ENCODE assay signal across 11 cellular contexts in genomic region chr5:178196986-178197385, GRCh38. TPM values are rescaled to one million over a fixed set of nuclear protein-coding genes. Genes with fewer than 3 reads are reported as not detected.
A peak's percentile ranks its signal among the peaks of the same experiment; 100 is the strongest.
DNase-seq lines count a peak whose midpoint lies in the region; ATAC-seq, FAIRE-seq and TF ChIP-seq lines count a peak whose summit lies in the region.
"Had no signal": no experiment of that assay in that cellular context is flagged by ENCODE, and none has a peak within 500 bp of the region (broad histone marks: within the 10 kb centered on the region; RNA-seq: fewer than 3 reads in every experiment).

No MANE protein-coding gene starts in this region.

- no peak overlapping the region for H3K14ac ChIP-seq in IMR-90 (replicated peaks; ENCODE audit: low read depth, low read length)

- H4K5ac ChIP-seq in IMR-90 (ENCODE audit: low read depth, low read length) = no peak overlapping the region

- no peak for TF ChIP-seq RAD21 in IMR-90 (IDR thresholded peaks at IDR 0.05; ENCODE audit: low read length)

- H3K4ac ChIP-seq in IMR-90 (ENCODE audit: low read depth, low read length) = no peak overlapping the region

- H2AFZ ChIP-seq in IMR-90 (replicated peaks; ENCODE audit: low read length, poor library complexity) = no peak overlapping the region

- no TSS peak for BruUV-seq in IMR-90 (replicated peaks; lab: Mats Ljungman, UMichigan)

- H3K27me3 ChIP-seq in IMR-90 (ENCODE audit: control insufficient read depth, insufficient read depth, low read length) = peaks cover 23% of the 10 kb centered on the region; the same call in 1 of the 2 replicates
- H3K27me3 ChIP-seq in bronchial epithelial cell (ENCODE audit: control insufficient read depth, insufficient read depth, low read length) = peaks cover 7% of the 10 kb centered on the region
- peaks cover 6% of the 10 kb centered on the region for H3K27me3 ChIP-seq in lower lobe of right lung (ENCODE audit: low read depth)
- no peaks in the 10 kb centered on the region for H3K27me3 ChIP-seq in prostate gland (replicated peaks; ENCODE audit: insufficient read depth)
- H3K27me3 ChIP-seq: breast epithelium had no signal

- no peak for TF ChIP-seq POLR2A in IMR-90 (IDR thresholded peaks at IDR 0.05; ENCODE audit: low read depth, low read length)
- no peak for TF ChIP-seq POLR2A in prostate gland (IDR thresholded peaks at IDR 0.05)

- H3K4me3 ChIP-seq in AG10803 (ENCODE audit: low read length) = no peak overlapping the region
- no peak overlapping the region for H3K4me3 ChIP-seq in IMR-90 (ENCODE audit: insufficient read depth, low read depth, low read length)
- no peak overlapping the region for H3K4me3 ChIP-seq in bronchial epithelial cell (ENCODE audit: low read depth, low read length)
- H3K4me3 ChIP-seq in lower lobe of right lung = no peak overlapping the region
- H3K4me3 ChIP-seq in prostate gland = no peak overlapping the region
- H3K4me3 ChIP-seq: breast epithelium, SK-N-MC had no signal

- no peak overlapping the region for H3K18ac ChIP-seq in IMR-90 (ENCODE audit: low read depth, low read length)

- no peak overlapping the region for H2AK5ac ChIP-seq in IMR-90 (ENCODE audit: low read depth, low read length)

- H2BK20ac ChIP-seq in IMR-90 (ENCODE audit: low read depth, low read length) = no peak overlapping the region

- in situ Hi-C loops in IMR-90 (cut with MboI; ENCODE audit: low sequenced_read_pairs) = no loop called here

- TF ChIP-seq CTCF in AG10803 (conservative IDR thresholded peaks at IDR 0.05; ENCODE audit: low read length) (peak; percentile 21), IMR-90 (conservative IDR thresholded peaks at IDR 0.05; ENCODE audit: low read depth, low read length) (peak; percentile 20; the same call in 1 of the 2 replicates), bronchial epithelial cell (IDR thresholded peaks at IDR 0.05; ENCODE audit: insufficient read depth, low read length, severe bottlenecking) (peak; percentile 33), lower lobe of right lung (IDR thresholded peaks at IDR 0.05) (peak; percentile 51), prostate gland (IDR thresholded peaks at IDR 0.05) (peak in 1 of 4 experiments; percentile 16)

- 0 out of 2 replicates have a peak, but pooled peaks cover 2% of the 10 kb centered on the region for H3K9me1 ChIP-seq in IMR-90 (ENCODE audit: insufficient read depth, low read length)

- no peak overlapping the region for H2AK9ac ChIP-seq in IMR-90 (replicated peaks; ENCODE audit: low read depth, low read length, poor library complexity)

- CTCF ChIA-PET in IMR-90 (lab: Yijun Ruan, JAX) = interaction anchor here (0.6 to 1.2 kb wide), 3 partner anchors 9 to 104 kb away, joined by 3 read pairs; no protein-coding TSS in a partner anchor

- peaks cover 5% of the 10 kb centered on the region; the same call in 1 of the 2 replicates for H3K9me3 ChIP-seq in IMR-90 (ENCODE audit: control insufficient read depth, insufficient read depth, low read length)
- H3K9me3 ChIP-seq in lower lobe of right lung = no peaks in the 10 kb centered on the region
- H3K9me3 ChIP-seq in prostate gland = no peaks in the 10 kb centered on the region
- H3K9me3 ChIP-seq: breast epithelium had no signal

- dilution Hi-C loops in IMR-90 (cut with HindIII; ENCODE audit: low sequenced_read_pairs, unreplicated experiment) = no loop called here

- H4K20me1 ChIP-seq in IMR-90 (ENCODE audit: insufficient read depth, low read length) = no peaks in the 10 kb centered on the region

- H4K91ac ChIP-seq in IMR-90 (ENCODE audit: insufficient read depth, low read depth, low read length) = no peak overlapping the region

- H3K56ac ChIP-seq in IMR-90 (ENCODE audit: extremely low read depth, insufficient read depth, low read length) = no peak overlapping the region

- H2BK15ac ChIP-seq in IMR-90 (ENCODE audit: low read depth, low read length) = no peak overlapping the region

- WGBS in IMR-90 (ENCODE audit: extremely low coverage in 2 of 2, insufficient read length in 1 of 2), 2 experiments = 61% methylated on average over 3 of the region's 8 CpGs; no CpG with 5 or more reads in 1 of the 2 experiments
- 78% methylated on average over 8 of the region's 8 CpGs for WGBS in prostate gland

- no peak overlapping the region for H2BK5ac ChIP-seq in IMR-90 (ENCODE audit: low read depth, low read length, poor library complexity, severe bottlenecking)

- H3K27ac ChIP-seq in IMR-90 (ENCODE audit: insufficient read depth, low read length) (no peak overlapping the region), lower lobe of right lung (no peak overlapping the region), prostate gland (no peak overlapping the region)
- H3K27ac ChIP-seq: breast epithelium, SK-N-MC had no signal

- no peak overlapping the region for H3K23ac ChIP-seq in IMR-90 (ENCODE audit: low read depth, low read length)

- no peak overlapping the region for H3K4me2 ChIP-seq in IMR-90 (ENCODE audit: low read depth, low read length)

- H3K79me1 ChIP-seq in IMR-90 (ENCODE audit: low read depth in 1 of 2, low read length in 2 of 2) = peaks cover 0 to 2% of the 10 kb centered on the region in 2 experiments; a peak in 1 of 4 replicates

- peak; percentile 58 for FAIRE-seq in bronchial epithelial cell (lab: Jason Lieb, UNC)

- H3K4me1 ChIP-seq in IMR-90 (ENCODE audit: control insufficient read depth, insufficient read depth, low read length) (peaks cover 3% of the 10 kb centered on the region), lower lobe of right lung (no peaks in the 10 kb centered on the region), prostate gland (replicated peaks) (no peaks in the 10 kb centered on the region)
- H3K4me1 ChIP-seq: breast epithelium had no signal

- ATAC-seq in IMR-90 (ENCODE audit: low read depth) (no peak), lower lobe of right lung (peak; percentile 50), GM19351 (IDR thresholded peaks at IDR 0.05; ENCODE audit: unreplicated experiment) (no peak)

- H3K36me3 ChIP-seq in IMR-90 (ENCODE audit: control insufficient read depth, insufficient read depth, low read length) = no peaks in the 10 kb centered on the region
- no peaks in the 10 kb centered on the region for H3K36me3 ChIP-seq in bronchial epithelial cell (ENCODE audit: control insufficient read depth, insufficient read depth, low read length)
- H3K36me3 ChIP-seq in lower lobe of right lung = no peaks in the 10 kb centered on the region
- no peaks in the 10 kb centered on the region for H3K36me3 ChIP-seq in prostate gland
- H3K36me3 ChIP-seq: breast epithelium had no signal

- H2BK120ac ChIP-seq in IMR-90 (ENCODE audit: low read depth, low read length) = no peak overlapping the region

- DNase-seq in AG10803 (ENCODE audit: low read depth) (no peak), IMR-90 (no peak), bronchial epithelial cell (ENCODE audit: low read depth) (no peak), lower lobe of right lung (no peak), NCI-H2227 treated with DMSO at 0.1 percent for 48 hours (lab: John Stamatoyannopoulos, UW) (no peak), prostate gland (ENCODE audit: low spot score) (no peak)
- DNase-seq in activated CD8-positive, alpha-beta memory T cell treated with anti-CD3 and anti-CD28 coated beads, Interleukin-2, amount 50 U/mL, for 4 hours = no peak

- H3K9ac ChIP-seq in IMR-90 (ENCODE audit: low read depth, low read length) = no peak overlapping the region

- no peak overlapping the region for H4K8ac ChIP-seq in IMR-90 (ENCODE audit: low read depth in 2 of 2, low read length in 2 of 2)

- intact Hi-C loops in IMR-90 (cut with micrococcal nuclease) = no loop called here
- intact Hi-C loops in lower lobe of right lung (cut with DNase I) = no loop called here
- intact Hi-C loops in prostate gland (cut with DNase I) = no loop called here

- POLR2A ChIA-PET in IMR-90 (lab: Charles Lee; ENCODE audit: unreplicated experiment) = no interaction called here

TF ChIP-seq in IMR-90, 13 proteins besides CTCF, POLR2A, EP300 and RAD21 (continues in another document):
- TF ChIP-seq USF2 (IDR thresholded peaks at IDR 0.05; ENCODE audit: low read depth, low read length) = no peak
- TF ChIP-seq MAFK (IDR thresholded peaks at IDR 0.05; ENCODE audit: low read depth, low read length) = no peak
- TF ChIP-seq MXI1 (IDR thresholded peaks at IDR 0.05; ENCODE audit: borderline replicate concordance, low read depth, low read length) = no peak
- no peak for TF ChIP-seq MAZ (IDR thresholded peaks at IDR 0.05; ENCODE audit: borderline replicate concordance, low read depth, low read length)
- no peak for TF ChIP-seq CEBPB (IDR thresholded peaks at IDR 0.05; ENCODE audit: low read depth, low read length)

RNA-seq across cellular contexts. Expression of gene HNRNPAB, which starts 7.3 kb away (rescaled TPM):
- total RNA-seq in IMR-90 (2012; rRNA removed) (32.1 and 54.4 TPM in 2 replicates), bronchial epithelial cell (67.4 and 71.3 TPM in 2 replicates), lower lobe of right lung (102 TPM), prostate gland (100 to 1,000 TPM in 1 of 2 donors, 10 to 100 TPM in 1; 73.1 to 104 TPM)
- polyA plus RNA-seq in IMR-90 (2012; rRNA removed) = 122 and 128 TPM in 2 replicates
- 87.4 and 104 TPM in 2 replicates for polyA plus RNA-seq in IMR-90 (2012; cell fraction: cytosol; rRNA removed)
- 69.1 and 95.9 TPM in 2 replicates for polyA plus RNA-seq in IMR-90 (2012; cell fraction: nucleus; rRNA removed; ENCODE audit: low replicate concordance)

RNA-seq across cellular contexts. Expression of gene GMCL2, which starts 9.8 kb away (rescaled TPM):
- total RNA-seq in IMR-90 (2012; rRNA removed) = not detected in 2 replicates
- polyA plus RNA-seq in IMR-90 (2012; rRNA removed) = not detected in 2 replicates
- polyA plus RNA-seq in IMR-90 (2012; cell fraction: cytosol; rRNA removed) = not detected in 2 replicates
- not detected in 2 replicates for polyA plus RNA-seq in IMR-90 (2012; cell fraction: nucleus; rRNA removed; ENCODE audit: low replicate concordance)
- total RNA-seq in bronchial epithelial cell = not detected in 2 replicates
- total RNA-seq in lower lobe of right lung = not detected
- total RNA-seq in prostate gland = 1 to 10 TPM in 1 of 2 donors, not detected in 1; 2.8 TPM
- total RNA-seq: breast epithelium, mononuclear cell had no signal

RNA-seq across cellular contexts. Expression of gene PHYKPL, which starts 35.6 kb away (rescaled TPM):
- 8.6 and 10.0 TPM in 2 replicates for total RNA-seq in IMR-90 (2012; rRNA removed)
- 24.5 and 25.5 TPM in 2 replicates for polyA plus RNA-seq in IMR-90 (2012; rRNA removed)
- 11.2 and 15.3 TPM in 2 replicates for polyA plus RNA-seq in IMR-90 (2012; cell fraction: cytosol; rRNA removed)
- 124 and 147 TPM in 2 replicates for polyA plus RNA-seq in IMR-90 (2012; cell fraction: nucleus; rRNA removed; ENCODE audit: low replicate concordance)
- 29.2 and 40.6 TPM in 2 replicates for total RNA-seq in bronchial epithelial cell
- total RNA-seq in lower lobe of right lung = 101 TPM
- total RNA-seq in prostate gland = 100 to 1,000 TPM in 1 of 2 donors, 10 to 100 TPM in 1; 43.4 to 135 TPM

RNA-seq across cellular contexts. Expression of gene NHP2, which starts 43.3 kb away (rescaled TPM):
- total RNA-seq in IMR-90 (2012; rRNA removed) (278 and 302 TPM in 2 replicates), bronchial epithelial cell (133 and 161 TPM in 2 replicates), lower lobe of right lung (57.5 TPM), prostate gland (100 to 1,000 TPM; 270 to 284 TPM)
- 180 and 207 TPM in 2 replicates for polyA plus RNA-seq in IMR-90 (2012; rRNA removed)
- polyA plus RNA-seq in IMR-90 (2012; cell fraction: cytosol; rRNA removed) = 281 and 300 TPM in 2 replicates
- polyA plus RNA-seq in IMR-90 (2012; cell fraction: nucleus; rRNA removed; ENCODE audit: low replicate concordance) = 73.8 and 99.0 TPM in 2 replicates

Comparison
In these comparisons a context has a peak if more than half of its experiments do, and no peak if none do; other contexts are left out.
1. ATAC-seq: peak in lower lobe of right lung (2 of 2); none in IMR-90 (single experiment) and GM19351 (single experiment).